In the genomic region with DNA sequence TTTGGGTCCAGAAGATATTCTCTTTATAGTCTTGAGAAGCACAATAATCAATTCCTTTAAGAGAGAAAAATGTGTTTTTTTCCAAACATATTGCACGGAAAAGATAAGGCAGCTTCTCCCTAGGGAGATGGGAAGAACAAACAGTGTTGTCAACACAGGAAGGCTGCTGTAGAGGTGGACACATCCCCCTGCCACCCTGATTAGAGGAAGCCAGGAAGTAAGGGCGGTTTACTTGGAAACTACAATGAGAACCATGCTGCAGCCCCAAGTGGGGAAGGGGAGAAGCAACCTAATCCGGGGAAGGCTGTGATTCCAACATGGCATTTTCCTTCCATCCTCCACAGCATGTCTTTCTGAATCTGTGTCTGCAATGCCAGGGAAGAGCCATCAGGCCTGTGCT, we compare ENCODE assay signal across 17 cellular contexts.
DNase-seq lines count a peak whose midpoint lies in the region; ATAC-seq, FAIRE-seq and TF ChIP-seq lines count a peak whose summit lies in the region.
"Had no signal": no experiment of that assay in that cellular context is flagged by ENCODE, and none has a peak within 500 bp of the region (broad histone marks: within the 10 kb centered on the region; RNA-seq: fewer than 3 reads in every experiment).

No MANE protein-coding gene starts in this region.

- H3K4me3 ChIP-seq in H1 (ENCODE audit: extremely low read depth in 1 of 4, insufficient read depth in 2 of 4, low read depth in 3 of 4, low read length in 4 of 4) (no peak overlapping the region), muscle layer of colon (ENCODE audit: low read depth in 1 of 2, low read length in 2 of 2) (no peak overlapping the region)
- H3K4me3 ChIP-seq: BLaER1 treated with 17β-estradiol and CSF1 and Interleukin-3, amounts not matched to agents 10 nM and 100 nM; left lung; psoas muscle had no signal

- H4K91ac ChIP-seq in H1 (replicated peaks; ENCODE audit: insufficient read length, low read length) = no peak overlapping the region

- DNase-seq in NCI-H748 (lab: John Stamatoyannopoulos, UW; ENCODE audit: unreplicated experiment) (peak; percentile 10), NCI-H748 treated with DMSO at 0.1 percent for 48 hours (lab: John Stamatoyannopoulos, UW) (no peak), KBM-7 (peak; percentile 27), H1 (ENCODE audit: low read depth in 1 of 2, low spot score in 2 of 2) (no peak), GM10248 (ENCODE audit: extremely low spot score) (no peak), Ammon's horn (ENCODE audit: low spot score) (no peak)
- DNase-seq: 8988T; DMS 273 treated with DMSO at 0.1 percent for 48 hours; left lung; NCI-H2107; NCI-H524 treated with DMSO at 0.1 percent for 48 hours; psoas muscle; stimulated activated naive CD8-positive, alpha-beta T cell treated with anti-CD3 and anti-CD28 coated beads, Interleukin-15, amount 100 ng/mL, for 72 hours had no signal

- no peak overlapping the region for H4K5ac ChIP-seq in H1 (ENCODE audit: insufficient read length, low read depth, low read length)

- no peaks in the 10 kb centered on the region for H3K79me2 ChIP-seq in H1 (ENCODE audit: control insufficient read depth in 1 of 2, insufficient read depth in 2 of 2, low read length in 2 of 2)

- no peak overlapping the region for H3K56ac ChIP-seq in H1 (replicated peaks; ENCODE audit: insufficient read length, low read depth, low read length)

- no peak overlapping the region for H3K14ac ChIP-seq in H1 (ENCODE audit: insufficient read length)

- no peak overlapping the region for H2BK12ac ChIP-seq in H1 (ENCODE audit: low read depth, low read length)

- no peak for TF ChIP-seq CTCF in H1 (IDR thresholded peaks at IDR 0.05; ENCODE audit: control extremely low read depth in 1 of 3, insufficient read depth in 1 of 3, low read depth in 1 of 3, low read length in 3 of 3)
- no peak for TF ChIP-seq CTCF in GM10248 (IDR thresholded peaks at IDR 0.05; ENCODE audit: control extremely low read depth, extremely low read depth, low read depth, missing control alignments)

- no peak overlapping the region for H3K18ac ChIP-seq in H1 (ENCODE audit: extremely low read depth, low read length)

- H2BK20ac ChIP-seq in H1 (ENCODE audit: low read length) = no peak overlapping the region

- in situ Hi-C loops in KBM-7 (cut with MboI; ENCODE audit: low pct_unique_long_range_greater_than_20kb, low sequenced_read_pairs) = no loop called here

- H2BK120ac ChIP-seq in H1 (replicated peaks; ENCODE audit: low read depth, low read length) = no peak overlapping the region

- WGBS in H1 (ENCODE audit: extremely low coverage in 1 of 2, insufficient coverage in 1 of 2, insufficient read length in 1 of 2, insufficient replicate concordance in 2 of 2, low coverage in 1 of 2, low lambda C conversion rate in 2 of 2, missing lambda C conversion rate in 1 of 2), 2 experiments = 78% methylated on average over 3 of the region's 3 CpGs; no CpG with 5 or more reads in 1 of the 2 experiments

- H2AK5ac ChIP-seq in H1 (ENCODE audit: low read depth, low read length) = no peak overlapping the region

- TF ChIP-seq EP300 in H1 (IDR thresholded peaks at IDR 0.05; ENCODE audit: borderline replicate concordance in 1 of 2, low read depth in 2 of 2, low read length in 2 of 2) = no peak

- H2AFZ ChIP-seq in H1 (ENCODE audit: low read length) = peak overlapping the region; percentile 81

- no peak overlapping the region for H3K23ac ChIP-seq in H1 (ENCODE audit: insufficient read length)

- no peak overlapping the region for H3K4ac ChIP-seq in H1 (replicated peaks; ENCODE audit: insufficient read length, low read depth, low read length)

- no peak overlapping the region for H3K4me2 ChIP-seq in H1 (ENCODE audit: insufficient read depth in 1 of 2, low read depth in 2 of 2, low read length in 2 of 2)

- CTCF ChIA-PET in H1 (lab: Charles Lee; ENCODE audit: partially characterized antibody) (interaction anchor here (1.6 kb wide), 1 partner anchor 30 kb away, joined by 4 read pairs; no protein-coding TSS in a partner anchor), GM10248 (lab: Yijun Ruan, JAX) (no interaction called here)

- H3K27ac ChIP-seq in H1 (ENCODE audit: low read depth, low read length) (no peak overlapping the region), muscle layer of colon (ENCODE audit: low read depth, low read length) (peak overlapping the region; percentile 28)
- H3K27ac ChIP-seq: BLaER1 treated with 17β-estradiol and CSF1 and Interleukin-3, amounts not matched to agents 10 nM and 100 nM; left lung; psoas muscle; VCaP had no signal

- POLR2A ChIA-PET in H1 (lab: Charles Lee; ENCODE audit: partially characterized antibody) = no interaction called here
- POLR2A ChIA-PET in GM10248 (lab: Yijun Ruan, JAX) = interaction anchor here (0.6 kb wide), 1 partner anchor 14 kb away, joined by 5 read pairs; no protein-coding TSS in a partner anchor

- H3K79me1 ChIP-seq in H1 (ENCODE audit: low read depth, low read length) = no peaks in the 10 kb centered on the region

- no peaks in the 10 kb centered on the region for H4K20me1 ChIP-seq in H1 (replicated peaks in 1 of 2; ENCODE audit: control insufficient read depth in 1 of 2, insufficient read depth in 2 of 2, low read length in 2 of 2)
- H4K20me1 ChIP-seq: BLaER1 treated with 17β-estradiol and CSF1 and Interleukin-3, amounts not matched to agents 10 nM and 100 nM had no signal

- H2BK15ac ChIP-seq in H1 (ENCODE audit: low read length) = no peak overlapping the region

- no peak for ATAC-seq in GM21737 (IDR thresholded peaks at IDR 0.05; ENCODE audit: unreplicated experiment)
- ATAC-seq: left lung; psoas muscle; stimulated activated naive CD8-positive, alpha-beta T cell treated with anti-CD3 and anti-CD28 coated beads, Interleukin-15, amount 100 ng/mL, for 72 hours had no signal

- H2BK5ac ChIP-seq in H1 (ENCODE audit: low read depth, low read length) = no peak overlapping the region

- no peak for FAIRE-seq in H1 (lab: Jason Lieb, UNC)

- H3K23me2 ChIP-seq in H1 (ENCODE audit: low read depth, low read length) = no peaks in the 10 kb centered on the region

- no peak for TF ChIP-seq RAD21 in H1 (IDR thresholded peaks at IDR 0.05 in 1 of 2, conservative IDR thresholded peaks at IDR 0.05 in 1 of 2; ENCODE audit: low read depth in 2 of 2, low read length in 2 of 2)

- no peaks in the 10 kb centered on the region for H3K4me1 ChIP-seq in H1 (replicated peaks in 1 of 4; ENCODE audit: control insufficient read depth in 3 of 4, insufficient read depth in 4 of 4, low read length in 3 of 4)
- H3K4me1 ChIP-seq in muscle layer of colon (ENCODE audit: insufficient read depth, low read length) = peaks cover 31% of the 10 kb centered on the region

- H3K27me3 ChIP-seq in H1 (replicated peaks in 1 of 4; ENCODE audit: control insufficient read depth in 3 of 4, extremely low read depth in 1 of 4, insufficient read depth in 3 of 4, low read length in 3 of 4) (peaks cover 0 to 2% (median 0%) of the 10 kb centered on the region in 4 experiments; a peak in 1 of 7 replicates), muscle layer of colon (ENCODE audit: control insufficient read depth in 1 of 2, insufficient read depth in 2 of 2, low read length in 2 of 2) (no peaks in the 10 kb centered on the region)
- H3K27me3 ChIP-seq: BLaER1 treated with 17β-estradiol and CSF1 and Interleukin-3, amounts not matched to agents 10 nM and 100 nM; left lung had no signal

- no peaks in the 10 kb centered on the region for H3K9me3 ChIP-seq in H1 (ENCODE audit: insufficient read depth in 2 of 2, low read depth in 1 of 2, low read length in 1 of 2)
- no peaks in the 10 kb centered on the region for H3K9me3 ChIP-seq in muscle layer of colon (ENCODE audit: low read length)
- H3K9me3 ChIP-seq: BLaER1 treated with 17β-estradiol and CSF1 and Interleukin-3, amounts not matched to agents 10 nM and 100 nM; left lung; psoas muscle had no signal

- H3K36me3 ChIP-seq in H1 (ENCODE audit: control insufficient read depth in 2 of 4, insufficient read depth in 4 of 4, low read length in 3 of 4) = no peaks in the 10 kb centered on the region
- H3K36me3 ChIP-seq in muscle layer of colon (ENCODE audit: insufficient read depth, low read length) = no peaks in the 10 kb centered on the region
- H3K36me3 ChIP-seq: BLaER1 treated with 17β-estradiol and CSF1 and Interleukin-3, amounts not matched to agents 10 nM and 100 nM; left lung had no signal

- H4K8ac ChIP-seq in H1 (ENCODE audit: extremely low read depth, insufficient read depth, low read length) = no peak overlapping the region

- no peak overlapping the region for H3K9ac ChIP-seq in H1 (replicated peaks in 1 of 4; ENCODE audit: extremely low read depth in 1 of 4, low read depth in 3 of 4, low read length in 3 of 4)
- H3K9ac ChIP-seq in muscle layer of colon (ENCODE audit: low read length) = no peak overlapping the region
- H3K9ac ChIP-seq: BLaER1 treated with 17β-estradiol and CSF1 and Interleukin-3, amounts not matched to agents 10 nM and 100 nM had no signal

- TF ChIP-seq POLR2A in H1 (IDR thresholded peaks at IDR 0.05; ENCODE audit: control extremely low read depth in 1 of 2, low read depth in 2 of 2, low read length in 2 of 2) = no peak

TF ChIP-seq in H1, 55 proteins besides CTCF, POLR2A, EP300 and RAD21 (continues in another document):
- no peak for TF ChIP-seq SP4 (IDR thresholded peaks at IDR 0.05; ENCODE audit: low read length)
- TF ChIP-seq, protein P1, sequence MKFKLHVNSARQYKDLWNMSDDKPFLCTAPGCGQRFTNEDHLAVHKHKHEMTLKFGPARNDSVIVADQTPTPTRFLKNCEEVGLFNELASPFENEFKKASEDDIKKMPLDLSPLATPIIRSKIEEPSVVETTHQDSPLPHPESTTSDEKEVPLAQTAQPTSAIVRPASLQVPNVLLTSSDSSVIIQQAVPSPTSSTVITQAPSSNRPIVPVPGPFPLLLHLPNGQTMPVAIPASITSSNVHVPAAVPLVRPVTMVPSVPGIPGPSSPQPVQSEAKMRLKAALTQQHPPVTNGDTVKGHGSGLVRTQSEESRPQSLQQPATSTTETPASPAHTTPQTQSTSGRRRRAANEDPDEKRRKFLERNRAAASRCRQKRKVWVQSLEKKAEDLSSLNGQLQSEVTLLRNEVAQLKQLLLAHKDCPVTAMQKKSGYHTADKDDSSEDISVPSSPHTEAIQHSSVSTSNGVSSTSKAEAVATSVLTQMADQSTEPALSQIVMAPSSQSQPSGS (IDR thresholded peaks at IDR 0.05; ENCODE audit: low read length) = no peak
- no peak for TF ChIP-seq KDM5A (IDR thresholded peaks at IDR 0.05; ENCODE audit: low read length)
- TF ChIP-seq SP2 (IDR thresholded peaks at IDR 0.05; ENCODE audit: low read length) = no peak
- no peak for TF ChIP-seq FOSL1 (IDR thresholded peaks at IDR 0.05; ENCODE audit: insufficient read depth, low read depth, low read length)
- no peak for TF ChIP-seq POLR2AphosphoS5 (IDR thresholded peaks at IDR 0.05; ENCODE audit: low read depth, low read length)
- no peak for TF ChIP-seq YY1 (IDR thresholded peaks at IDR 0.05; ENCODE audit: low read depth, low read length)
- TF ChIP-seq SUZ12 (IDR thresholded peaks at IDR 0.05; ENCODE audit: low read length) = no peak
- TF ChIP-seq ASH2L (IDR thresholded peaks at IDR 0.05; ENCODE audit: low read length) = no peak
- TF ChIP-seq MAFK (IDR thresholded peaks at IDR 0.05; ENCODE audit: low read depth, low read length) = no peak
- TF ChIP-seq KDM4A (IDR thresholded peaks at IDR 0.05; ENCODE audit: low read depth, low read length, severe bottlenecking) = no peak
- TF ChIP-seq EGR1 (IDR thresholded peaks at IDR 0.05; ENCODE audit: borderline replicate concordance, low read depth, low read length) = no peak

Comparison
In these comparisons a context has a peak if more than half of its experiments do, and no peak if none do; other contexts are left out.
1. DNase-seq: peak in NCI-H748 (single experiment) and KBM-7 (single experiment); none in NCI-H748 treated with DMSO at 0.1 percent for 48 hours (single experiment), H1 (0 of 2), GM10248 (single experiment) and Ammon's horn (single experiment).